1 cellular context compared by ENCODE assay signal in genomic region chr2:71332413-71332866, GRCh38.
TF ChIP-seq lines count a peak whose summit lies in the region.

No MANE protein-coding gene starts in this region.

TF ChIP-seq in H1, 55 proteins besides CTCF, POLR2A, EP300 and RAD21 (continued from another document):
- TF ChIP-seq, protein P1, sequence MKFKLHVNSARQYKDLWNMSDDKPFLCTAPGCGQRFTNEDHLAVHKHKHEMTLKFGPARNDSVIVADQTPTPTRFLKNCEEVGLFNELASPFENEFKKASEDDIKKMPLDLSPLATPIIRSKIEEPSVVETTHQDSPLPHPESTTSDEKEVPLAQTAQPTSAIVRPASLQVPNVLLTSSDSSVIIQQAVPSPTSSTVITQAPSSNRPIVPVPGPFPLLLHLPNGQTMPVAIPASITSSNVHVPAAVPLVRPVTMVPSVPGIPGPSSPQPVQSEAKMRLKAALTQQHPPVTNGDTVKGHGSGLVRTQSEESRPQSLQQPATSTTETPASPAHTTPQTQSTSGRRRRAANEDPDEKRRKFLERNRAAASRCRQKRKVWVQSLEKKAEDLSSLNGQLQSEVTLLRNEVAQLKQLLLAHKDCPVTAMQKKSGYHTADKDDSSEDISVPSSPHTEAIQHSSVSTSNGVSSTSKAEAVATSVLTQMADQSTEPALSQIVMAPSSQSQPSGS (IDR thresholded peaks at IDR 0.05; ENCODE audit: low read length): no peak
- TF ChIP-seq TAF7 (optimal IDR thresholded peaks at IDR 0.05; ENCODE audit: borderline replicate concordance, low read depth, low read length) (no peak), KDM1A (IDR thresholded peaks at IDR 0.05; ENCODE audit: borderline replicate concordance, low read length) (no peak), PHF8 (conservative IDR thresholded peaks at IDR 0.05; ENCODE audit: low read depth, low read length) (no peak), CREB1 (IDR thresholded peaks at IDR 0.05) (no peak), JUND (IDR thresholded peaks at IDR 0.05; ENCODE audit: low read length) (no peak), MAX (IDR thresholded peaks at IDR 0.05) (no peak), RFX5 (IDR thresholded peaks at IDR 0.05; ENCODE audit: borderline replicate concordance, low read depth, low read length) (no peak)
- TF ChIP-seq, protein P2, sequence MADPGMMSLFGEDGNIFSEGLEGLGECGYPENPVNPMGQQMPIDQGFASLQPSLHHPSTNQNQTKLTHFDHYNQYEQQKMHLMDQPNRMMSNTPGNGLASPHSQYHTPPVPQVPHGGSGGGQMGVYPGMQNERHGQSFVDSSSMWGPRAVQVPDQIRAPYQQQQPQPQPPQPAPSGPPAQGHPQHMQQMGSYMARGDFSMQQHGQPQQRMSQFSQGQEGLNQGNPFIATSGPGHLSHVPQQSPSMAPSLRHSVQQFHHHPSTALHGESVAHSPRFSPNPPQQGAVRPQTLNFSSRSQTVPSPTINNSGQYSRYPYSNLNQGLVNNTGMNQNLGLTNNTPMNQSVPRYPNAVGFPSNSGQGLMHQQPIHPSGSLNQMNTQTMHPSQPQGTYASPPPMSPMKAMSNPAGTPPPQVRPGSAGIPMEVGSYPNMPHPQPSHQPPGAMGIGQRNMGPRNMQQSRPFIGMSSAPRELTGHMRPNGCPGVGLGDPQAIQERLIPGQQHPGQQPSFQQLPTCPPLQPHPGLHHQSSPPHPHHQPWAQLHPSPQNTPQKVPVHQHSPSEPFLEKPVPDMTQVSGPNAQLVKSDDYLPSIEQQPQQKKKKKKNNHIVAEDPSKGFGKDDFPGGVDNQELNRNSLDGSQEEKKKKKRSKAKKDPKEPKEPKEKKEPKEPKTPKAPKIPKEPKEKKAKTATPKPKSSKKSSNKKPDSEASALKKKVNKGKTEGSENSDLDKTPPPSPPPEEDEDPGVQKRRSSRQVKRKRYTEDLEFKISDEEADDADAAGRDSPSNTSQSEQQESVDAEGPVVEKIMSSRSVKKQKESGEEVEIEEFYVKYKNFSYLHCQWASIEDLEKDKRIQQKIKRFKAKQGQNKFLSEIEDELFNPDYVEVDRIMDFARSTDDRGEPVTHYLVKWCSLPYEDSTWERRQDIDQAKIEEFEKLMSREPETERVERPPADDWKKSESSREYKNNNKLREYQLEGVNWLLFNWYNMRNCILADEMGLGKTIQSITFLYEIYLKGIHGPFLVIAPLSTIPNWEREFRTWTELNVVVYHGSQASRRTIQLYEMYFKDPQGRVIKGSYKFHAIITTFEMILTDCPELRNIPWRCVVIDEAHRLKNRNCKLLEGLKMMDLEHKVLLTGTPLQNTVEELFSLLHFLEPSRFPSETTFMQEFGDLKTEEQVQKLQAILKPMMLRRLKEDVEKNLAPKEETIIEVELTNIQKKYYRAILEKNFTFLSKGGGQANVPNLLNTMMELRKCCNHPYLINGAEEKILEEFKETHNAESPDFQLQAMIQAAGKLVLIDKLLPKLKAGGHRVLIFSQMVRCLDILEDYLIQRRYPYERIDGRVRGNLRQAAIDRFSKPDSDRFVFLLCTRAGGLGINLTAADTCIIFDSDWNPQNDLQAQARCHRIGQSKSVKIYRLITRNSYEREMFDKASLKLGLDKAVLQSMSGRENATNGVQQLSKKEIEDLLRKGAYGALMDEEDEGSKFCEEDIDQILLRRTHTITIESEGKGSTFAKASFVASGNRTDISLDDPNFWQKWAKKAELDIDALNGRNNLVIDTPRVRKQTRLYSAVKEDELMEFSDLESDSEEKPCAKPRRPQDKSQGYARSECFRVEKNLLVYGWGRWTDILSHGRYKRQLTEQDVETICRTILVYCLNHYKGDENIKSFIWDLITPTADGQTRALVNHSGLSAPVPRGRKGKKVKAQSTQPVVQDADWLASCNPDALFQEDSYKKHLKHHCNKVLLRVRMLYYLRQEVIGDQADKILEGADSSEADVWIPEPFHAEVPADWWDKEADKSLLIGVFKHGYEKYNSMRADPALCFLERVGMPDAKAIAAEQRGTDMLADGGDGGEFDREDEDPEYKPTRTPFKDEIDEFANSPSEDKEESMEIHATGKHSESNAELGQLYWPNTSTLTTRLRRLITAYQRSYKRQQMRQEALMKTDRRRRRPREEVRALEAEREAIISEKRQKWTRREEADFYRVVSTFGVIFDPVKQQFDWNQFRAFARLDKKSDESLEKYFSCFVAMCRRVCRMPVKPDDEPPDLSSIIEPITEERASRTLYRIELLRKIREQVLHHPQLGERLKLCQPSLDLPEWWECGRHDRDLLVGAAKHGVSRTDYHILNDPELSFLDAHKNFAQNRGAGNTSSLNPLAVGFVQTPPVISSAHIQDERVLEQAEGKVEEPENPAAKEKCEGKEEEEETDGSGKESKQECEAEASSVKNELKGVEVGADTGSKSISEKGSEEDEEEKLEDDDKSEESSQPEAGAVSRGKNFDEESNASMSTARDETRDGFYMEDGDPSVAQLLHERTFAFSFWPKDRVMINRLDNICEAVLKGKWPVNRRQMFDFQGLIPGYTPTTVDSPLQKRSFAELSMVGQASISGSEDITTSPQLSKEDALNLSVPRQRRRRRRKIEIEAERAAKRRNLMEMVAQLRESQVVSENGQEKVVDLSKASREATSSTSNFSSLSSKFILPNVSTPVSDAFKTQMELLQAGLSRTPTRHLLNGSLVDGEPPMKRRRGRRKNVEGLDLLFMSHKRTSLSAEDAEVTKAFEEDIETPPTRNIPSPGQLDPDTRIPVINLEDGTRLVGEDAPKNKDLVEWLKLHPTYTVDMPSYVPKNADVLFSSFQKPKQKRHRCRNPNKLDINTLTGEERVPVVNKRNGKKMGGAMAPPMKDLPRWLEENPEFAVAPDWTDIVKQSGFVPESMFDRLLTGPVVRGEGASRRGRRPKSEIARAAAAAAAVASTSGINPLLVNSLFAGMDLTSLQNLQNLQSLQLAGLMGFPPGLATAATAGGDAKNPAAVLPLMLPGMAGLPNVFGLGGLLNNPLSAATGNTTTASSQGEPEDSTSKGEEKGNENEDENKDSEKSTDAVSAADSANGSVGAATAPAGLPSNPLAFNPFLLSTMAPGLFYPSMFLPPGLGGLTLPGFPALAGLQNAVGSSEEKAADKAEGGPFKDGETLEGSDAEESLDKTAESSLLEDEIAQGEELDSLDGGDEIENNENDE (IDR thresholded peaks at IDR 0.05; ENCODE audit: insufficient replicate concordance, low read length): no peak
